8 cellular contexts compared by ENCODE assay signal in genomic region chr12:118055144-118055557, GRCh38. TPM values are rescaled to one million over a fixed set of nuclear protein-coding genes. Genes with fewer than 3 reads are reported as not detected.
DNase-seq lines count a peak whose midpoint lies in the region; ATAC-seq, FAIRE-seq and TF ChIP-seq lines count a peak whose summit lies in the region.

No MANE protein-coding gene starts in this region.

- no peak overlapping the region for H3K9ac ChIP-seq in kidney (ENCODE audit: low read length in 2 of 2)

- DNase-seq in BE2C (peak; percentile 77), HT1080 (ENCODE audit: low read depth) (peak; percentile 61), SW480 (ENCODE audit: low spot score) (peak; percentile 60), kidney (no peak)
- DNase-seq in stimulated activated CD8-positive, alpha-beta memory T cell treated with anti-CD3 and anti-CD28 coated beads, Interleukin-15, amount 100 ng/mL, for 48 hours (ENCODE audit: low read depth in 2 of 2), result peak; percentile 64 to 69

- H3K36me3 Mint-ChIP-seq in activated naive CD8-positive, alpha-beta T cell, result peaks cover 5% of the 10 kb centered on the region

- FAIRE-seq in kidney (lab: Jason Lieb, UNC), result no peak

- H3K27ac ChIP-seq in kidney (ENCODE audit: low read depth in 2 of 2, low read length in 2 of 2), result no peak overlapping the region

- no peaks in the 10 kb centered on the region for H3K27me3 ChIP-seq in BE2C

- H3K9me3 Mint-ChIP-seq in activated naive CD8-positive, alpha-beta T cell (ENCODE audit: low read depth), result no peaks in the 10 kb centered on the region

- ATAC-seq in GM18907 (IDR thresholded peaks at IDR 0.05; ENCODE audit: unreplicated experiment) (peak; percentile 76), GM21515 (IDR thresholded peaks at IDR 0.05; ENCODE audit: unreplicated experiment) (no peak)

- H3K4me1 Mint-ChIP-seq in activated naive CD8-positive, alpha-beta T cell (ENCODE audit: low read depth), result peaks cover 42% of the 10 kb centered on the region

- H3K27ac Mint-ChIP-seq in activated naive CD8-positive, alpha-beta T cell, result peak overlapping the region; percentile 77

- H3K36me3 ChIP-seq in BE2C, result peaks cover 15% of the 10 kb centered on the region
- no peaks in the 10 kb centered on the region for H3K36me3 ChIP-seq in kidney (ENCODE audit: control insufficient read depth in 1 of 2, insufficient read depth in 2 of 2, low read length in 2 of 2)

- TF ChIP-seq CTCF in BE2C (IDR thresholded peaks at IDR 0.05; ENCODE audit: low read depth, low read length) (peak; percentile 94), kidney (IDR thresholded peaks at IDR 0.05; ENCODE audit: borderline replicate concordance, extremely low read depth, insufficient read depth) (peak; percentile 54)

- H3K9me3 ChIP-seq in BE2C (no peaks in the 10 kb centered on the region), kidney (ENCODE audit: control insufficient read depth in 1 of 2, low read length in 2 of 2) (no peaks in the 10 kb centered on the region)

- no peaks in the 10 kb centered on the region for H3K4me1 ChIP-seq in BE2C
- H3K4me1 ChIP-seq in kidney (ENCODE audit: control insufficient read depth in 1 of 2, insufficient read depth in 1 of 2, low read depth in 1 of 2, low read length in 2 of 2), result peaks cover 19 to 32% of the 10 kb centered on the region in 2 donors

- no peak overlapping the region for H3K4me3 Mint-ChIP-seq in activated naive CD8-positive, alpha-beta T cell

- no peaks in the 10 kb centered on the region for H3K27me3 Mint-ChIP-seq in activated naive CD8-positive, alpha-beta T cell

- H3K4me3 ChIP-seq in BE2C (ENCODE audit: low read depth, low read length) (no peak overlapping the region), kidney (ENCODE audit: low read length in 2 of 2) (no peak overlapping the region)

- intact Hi-C loops in kidney (cut with DNase I), result no loop called here

RNA-seq across cellular contexts. Expression of gene WSB2, which starts 5.8 kb away (rescaled TPM):
- polyA plus RNA-seq in BE2C (2012; ENCODE audit: insufficient read depth, insufficient read length, low read depth), result 62.6 TPM
- total RNA-seq in HT1080 (2014; rRNA removed; shearing (Covaris generic)), result 78.1 and 108 TPM in 2 replicates
- 78.4 and 80.0 TPM in 2 replicates for polyA plus RNA-seq in HT1080 (2015; cell fraction: cytosol; rRNA removed)
- 22.9 and 23.1 TPM in 2 replicates for polyA plus RNA-seq in HT1080 (2015; cell fraction: nucleus; rRNA removed)
- total RNA-seq in kidney, result 72.5 TPM
- 48.8 TPM for polyA plus RNA-seq in kidney (ENCODE audit: insufficient read depth, low read depth, low replicate concordance)

RNA-seq across cellular contexts. Expression of gene RFC5, which starts 38.6 kb away (rescaled TPM):
- 13.0 TPM for polyA plus RNA-seq in BE2C (2012; ENCODE audit: insufficient read depth, insufficient read length, low read depth)
- total RNA-seq in HT1080 (2014; rRNA removed; shearing (Covaris generic)), result 59.4 and 65.7 TPM in 2 replicates
- polyA plus RNA-seq in HT1080 (2015; cell fraction: cytosol; rRNA removed), result 45.0 and 46.1 TPM in 2 replicates
- polyA plus RNA-seq in HT1080 (2015; cell fraction: nucleus; rRNA removed), result 52.5 and 66.6 TPM in 2 replicates
- 13.0 TPM for total RNA-seq in kidney
- polyA plus RNA-seq in kidney (ENCODE audit: insufficient read depth, low read depth, low replicate concordance), result 7.0 TPM

RNA-seq across cellular contexts. Expression of gene VSIG10, which starts 48.7 kb away (rescaled TPM):
- 6.8 TPM for polyA plus RNA-seq in BE2C (2012; ENCODE audit: insufficient read depth, insufficient read length, low read depth)
- 29.9 and 33.2 TPM in 2 replicates for total RNA-seq in HT1080 (2014; rRNA removed; shearing (Covaris generic))
- polyA plus RNA-seq in HT1080 (2015; cell fraction: cytosol; rRNA removed), result 17.1 and 17.2 TPM in 2 replicates
- polyA plus RNA-seq in HT1080 (2015; cell fraction: nucleus; rRNA removed), result 17.5 and 22.3 TPM in 2 replicates
- total RNA-seq in kidney, result 26.1 TPM
- polyA plus RNA-seq in kidney (ENCODE audit: insufficient read depth, low read depth, low replicate concordance), result 15.8 TPM
